ENCODE assay signal across 23 cellular contexts in genomic region chr1:116814935-116815334, GRCh38.
DNase-seq lines count a peak whose midpoint lies in the region; ATAC-seq and TF ChIP-seq lines count a peak whose summit lies in the region.
"Had no signal": no experiment of that assay in that cellular context is flagged by ENCODE, and none has a peak within 500 bp of the region (broad histone marks: within the 10 kb centered on the region; RNA-seq: fewer than 3 reads in every experiment).

No MANE protein-coding gene starts in this region.

- intact Hi-C loops in CD8-positive, alpha-beta T cell (cut with DNase I, micrococcal nuclease), result loop anchor here (2.0 to 5.0 kb wide), 3 partner anchors 14 to 243 kb away; partner anchors contain the start of gene CD58 (in 1 of the 2)

- H3K36me3 Mint-ChIP-seq in activated CD4-positive, alpha-beta memory T cell treated with anti-CD3 and anti-CD28 coated beads, Interleukin-2, amount 10 ng/mL, durations not matched to agents 7 days and 5 days (ENCODE audit: low read depth), result peaks cover 44% of the 10 kb centered on the region
- H3K36me3 Mint-ChIP-seq in activated naive CD4-positive, alpha-beta T cell treated with anti-CD3 and anti-CD28 coated beads, Interleukin-2, amount 50 U/mL, for 72 hours, result peaks cover 37 to 47% of the 10 kb centered on the region in 2 donors
- peaks cover 10% of the 10 kb centered on the region for H3K36me3 Mint-ChIP-seq in CD8-positive, alpha-beta T cell
- H3K36me3 Mint-ChIP-seq: IgD-negative memory B cell had no signal

- H3K27me3 ChIP-seq in thymus (ENCODE audit: control insufficient read depth, insufficient read depth), result no peaks in the 10 kb centered on the region
- no peaks in the 10 kb centered on the region for H3K27me3 ChIP-seq in CD8-positive, alpha-beta T cell (ENCODE audit: insufficient read depth, low read length)
- H3K27me3 ChIP-seq: SJCRH30 had no signal

- H3K27ac ChIP-seq in thymus (ENCODE audit: low read depth), result peak overlapping the region; percentile 53
- no peak overlapping the region for H3K27ac ChIP-seq in CD8-positive, alpha-beta T cell (ENCODE audit: low read depth, low read length)
- H3K27ac ChIP-seq: SJCRH30, thoracic aorta, VCaP had no signal

- POLR2A ChIA-PET in activated CD4-positive, alpha-beta memory T cell treated with anti-CD3 and anti-CD28 coated beads, Interleukin-2, amount 10 ng/mL, durations not matched to agents 7 days and 5 days (lab: Charles Lee), result interaction anchor here (0.9 to 8.3 kb wide), 12 partner anchors 9 to 247 kb away, joined by 3 to 250 read pairs (median 22); partner anchors contain the start of genes CD2 and TTF2
- POLR2A ChIA-PET in CD8-positive, alpha-beta T cell (lab: Charles Lee), result interaction anchor here (1.4 to 3.2 kb wide), 7 partner anchors 21 to 245 kb away, joined by 4 to 34 read pairs (median 11); partner anchors contain the start of genes CD2 and TTF2

- H3K9me3 Mint-ChIP-seq in activated CD4-positive, alpha-beta memory T cell treated with anti-CD3 and anti-CD28 coated beads, Interleukin-2, amount 10 ng/mL, durations not matched to agents 7 days and 5 days, result peaks cover 26% of the 10 kb centered on the region
- peaks cover 26 to 32% of the 10 kb centered on the region in 2 donors for H3K9me3 Mint-ChIP-seq in activated naive CD4-positive, alpha-beta T cell treated with anti-CD3 and anti-CD28 coated beads, Interleukin-2, amount 50 U/mL, for 72 hours
- peaks cover 22% of the 10 kb centered on the region for H3K9me3 Mint-ChIP-seq in CD8-positive, alpha-beta T cell

- H3K4me1 Mint-ChIP-seq in activated CD4-positive, alpha-beta memory T cell treated with anti-CD3 and anti-CD28 coated beads, Interleukin-2, amount 10 ng/mL, durations not matched to agents 7 days and 5 days, result peaks cover 83% of the 10 kb centered on the region
- H3K4me1 Mint-ChIP-seq in CD8-positive, alpha-beta T cell (ENCODE audit: low read depth), result peaks cover 51% of the 10 kb centered on the region

- WGBS in thymus, result 93% methylated on average over 2 of the region's 2 CpGs

- peak overlapping the region; percentile 46 for H3K4me3 Mint-ChIP-seq in activated CD4-positive, alpha-beta memory T cell treated with anti-CD3 and anti-CD28 coated beads, Interleukin-2, amount 10 ng/mL, durations not matched to agents 7 days and 5 days
- no peak overlapping the region for H3K4me3 Mint-ChIP-seq in CD8-positive, alpha-beta T cell
- H3K4me3 Mint-ChIP-seq: IgD-negative memory B cell, naive B cell, T-helper 17 cell had no signal

- no peak for TF ChIP-seq CTCF in CD8-positive, alpha-beta T cell (IDR thresholded peaks at IDR 0.05)

- peaks cover 4% of the 10 kb centered on the region for H3K36me3 ChIP-seq in thymus (ENCODE audit: control insufficient read depth, insufficient read depth)
- H3K36me3 ChIP-seq in CD8-positive, alpha-beta T cell (ENCODE audit: insufficient read depth, low read length), result no peaks in the 10 kb centered on the region
- H3K36me3 ChIP-seq: SJCRH30, thoracic aorta had no signal

- H3K4me1 ChIP-seq in thymus (ENCODE audit: control insufficient read depth, insufficient read depth, low read length), result peaks cover 12% of the 10 kb centered on the region
- H3K4me1 ChIP-seq in CD8-positive, alpha-beta T cell (ENCODE audit: insufficient read depth, low read length), result peaks cover 29% of the 10 kb centered on the region
- H3K4me1 ChIP-seq: SJCRH30 had no signal

- H3K4me3 ChIP-seq in thymus (ENCODE audit: low read length), result no peak overlapping the region
- no peak overlapping the region for H3K4me3 ChIP-seq in CD8-positive, alpha-beta T cell (ENCODE audit: low read depth, low read length)
- H3K4me3 ChIP-seq: SJCRH30, thoracic aorta had no signal

- peak; percentile 62 to 80 for ATAC-seq in activated naive CD4-positive, alpha-beta T cell treated with anti-CD3 and anti-CD28 coated beads, Interleukin-2, amount 50 U/mL, for 72 hours
- no peak for ATAC-seq in CD8-positive, alpha-beta T cell
- ATAC-seq: esophagus mucosa, left lobe of liver, T-helper 17 cell had no signal

- H3K9me3 ChIP-seq in thymus (ENCODE audit: control insufficient read depth), result no peaks in the 10 kb centered on the region
- H3K9me3 ChIP-seq in CD8-positive, alpha-beta T cell (ENCODE audit: low read length), result no peaks in the 10 kb centered on the region
- H3K9me3 ChIP-seq: SJCRH30 had no signal

- CTCF ChIA-PET in activated CD4-positive, alpha-beta memory T cell treated with anti-CD3 and anti-CD28 coated beads, Interleukin-2, amount 10 ng/mL, durations not matched to agents 7 days and 5 days (lab: Charles Lee), result interaction anchor here (0.9 to 6.4 kb wide), 10 partner anchors 9 to 245 kb away, joined by 3 to 134 read pairs (median 11); partner anchors contain the start of gene TTF2
- CTCF ChIA-PET in CD8-positive, alpha-beta T cell (lab: Charles Lee), result interaction anchor here (1.1 to 8.0 kb wide), 6 partner anchors 26 to 242 kb away, joined by 4 to 186 read pairs (median 34); partner anchors contain the start of gene CD2

- peak overlapping the region; percentile 75 for H3K27ac Mint-ChIP-seq in activated CD4-positive, alpha-beta memory T cell treated with anti-CD3 and anti-CD28 coated beads, Interleukin-2, amount 10 ng/mL, durations not matched to agents 7 days and 5 days
- peak overlapping the region; percentile 95 to 99 for H3K27ac Mint-ChIP-seq in activated naive CD4-positive, alpha-beta T cell treated with anti-CD3 and anti-CD28 coated beads, Interleukin-2, amount 50 U/mL, for 72 hours
- H3K27ac Mint-ChIP-seq in CD8-positive, alpha-beta T cell, result no peak overlapping the region
- H3K27ac Mint-ChIP-seq: IgD-negative memory B cell, naive B cell had no signal

- H3K27me3 Mint-ChIP-seq in activated CD4-positive, alpha-beta memory T cell treated with anti-CD3 and anti-CD28 coated beads, Interleukin-2, amount 10 ng/mL, durations not matched to agents 7 days and 5 days, result no peaks in the 10 kb centered on the region
- H3K27me3 Mint-ChIP-seq in CD8-positive, alpha-beta T cell (ENCODE audit: low read depth), result no peaks in the 10 kb centered on the region
- H3K27me3 Mint-ChIP-seq: IgD-negative memory B cell, naive B cell, T-helper 17 cell had no signal

- DNase-seq in stimulated activated CD4-positive, alpha-beta T cell treated with anti-CD3 and anti-CD28 coated beads, Interleukin-2, amount 100 ng/mL, for 4 hours (ENCODE audit: low read depth), result peak; percentile 16
- no peak for DNase-seq in stimulated activated CD4-positive, alpha-beta T cell treated with anti-CD3 and anti-CD28 coated beads, Interleukin-2, amount 100 ng/mL, for 24 hours
- no peak for DNase-seq in activated CD4-positive, alpha-beta memory T cell treated with anti-CD3 and anti-CD28 coated beads, Interleukin-2, amount 10 ng/mL, durations not matched to agents 7 days and 5 days
- no peak for DNase-seq in activated naive CD4-positive, alpha-beta T cell treated with anti-CD3 and anti-CD28 coated beads, Interleukin-2, amount 50 U/mL, for 72 hours (ENCODE audit: low spot score in 2 of 2)
- DNase-seq in MV-4-11 (lab: John Stamatoyannopoulos, UW), result no peak
- DNase-seq in CD8-positive, alpha-beta T cell, result no peak
- DNase-seq: effector CD8-positive, alpha-beta T cell; foreskin melanocyte; GF-D8; mesendoderm; naive B cell; NCI-H1417 treated with DMSO at 0.1 percent for 48 hours; NCI-H2107; NK-92 treated with Interleukin-12 subunit alpha and Interleukin-12 subunit beta, amount 100 ng/mL, for 24 hours; retina; SJCRH30; T-helper 17 cell had no signal
